Comparison of ENCODE assay signal across 15 cellular contexts in genomic region chr2:2580341-2580740, GRCh38.
DNase-seq lines count a peak whose midpoint lies in the region; ATAC-seq and TF ChIP-seq lines count a peak whose summit lies in the region.
"Had no signal": no experiment of that assay in that cellular context is flagged by ENCODE, and none has a peak within 500 bp of the region (broad histone marks: within the 10 kb centered on the region; RNA-seq: fewer than 3 reads in every experiment).

No MANE protein-coding gene starts in this region.

- no peaks in the 10 kb centered on the region for H3K36me3 ChIP-seq in spleen
- H3K36me3 ChIP-seq: BLaER1 treated with 17β-estradiol and CSF1 and Interleukin-3, amounts not matched to agents 10 nM and 100 nM had no signal

- no peaks in the 10 kb centered on the region for H3K27me3 Mint-ChIP-seq in activated T-cell treated with anti-CD3 and anti-CD28 coated beads, Interleukin-2, amount 50 U/mL, for 24 hours
- peaks cover 2% of the 10 kb centered on the region for H3K27me3 Mint-ChIP-seq in activated T-cell treated with anti-CD3 and anti-CD28 coated beads, Interleukin-2, amount 50 U/mL, for 4 hours (ENCODE audit: low read depth)
- H3K27me3 Mint-ChIP-seq in nephron progenitor cell (ENCODE audit: low read depth, poor library complexity) = peaks cover 32% of the 10 kb centered on the region
- H3K27me3 Mint-ChIP-seq: CD4-positive, CD25-positive, alpha-beta regulatory T cell had no signal

- no peaks in the 10 kb centered on the region for H3K4me1 Mint-ChIP-seq in activated T-cell treated with anti-CD3 and anti-CD28 coated beads, Interleukin-2, amount 50 U/mL, for 24 hours (ENCODE audit: low read depth)
- H3K4me1 Mint-ChIP-seq in activated T-cell treated with anti-CD3 and anti-CD28 coated beads, Interleukin-2, amount 50 U/mL, for 4 hours (ENCODE audit: low read depth) = no peaks in the 10 kb centered on the region
- no peaks in the 10 kb centered on the region for H3K4me1 Mint-ChIP-seq in nephron progenitor cell
- H3K4me1 Mint-ChIP-seq: CD4-positive, CD25-positive, alpha-beta regulatory T cell had no signal

- no peaks in the 10 kb centered on the region for H3K9me3 Mint-ChIP-seq in activated T-cell treated with anti-CD3 and anti-CD28 coated beads, Interleukin-2, amount 50 U/mL, for 24 hours
- H3K9me3 Mint-ChIP-seq in activated T-cell treated with anti-CD3 and anti-CD28 coated beads, Interleukin-2, amount 50 U/mL, for 4 hours = no peaks in the 10 kb centered on the region
- no peaks in the 10 kb centered on the region for H3K9me3 Mint-ChIP-seq in nephron progenitor cell

- H3K9me3 ChIP-seq in spleen = peaks cover 0 to 6% (median 2%) of the 10 kb centered on the region in 8 donors
- H3K9me3 ChIP-seq: BLaER1 treated with 17β-estradiol and CSF1 and Interleukin-3, amounts not matched to agents 10 nM and 100 nM had no signal

- H3K27ac Mint-ChIP-seq in activated T-cell treated with anti-CD3 and anti-CD28 coated beads, Interleukin-2, amount 50 U/mL, for 24 hours = no peak overlapping the region
- no peak overlapping the region for H3K27ac Mint-ChIP-seq in nephron progenitor cell
- H3K27ac Mint-ChIP-seq: CD4-positive, CD25-positive, alpha-beta regulatory T cell; HFFc6 had no signal

- no peaks in the 10 kb centered on the region for H3K4me1 ChIP-seq in spleen
- H3K4me1 ChIP-seq: BLaER1 treated with 17β-estradiol and CSF1 and Interleukin-3, amounts not matched to agents 10 nM and 100 nM had no signal

- H3K27me3 ChIP-seq in spleen (replicated peaks in 1 of 7) = peaks cover 0 to 4% (median 0%) of the 10 kb centered on the region in 7 donors
- H3K27me3 ChIP-seq: BLaER1 treated with 17β-estradiol and CSF1 and Interleukin-3, amounts not matched to agents 10 nM and 100 nM had no signal

- H3K27ac ChIP-seq in spleen = no peak overlapping the region
- H3K27ac ChIP-seq: BLaER1 treated with 17β-estradiol and CSF1 and Interleukin-3, amounts not matched to agents 10 nM and 100 nM had no signal

- intact Hi-C loops in spleen (cut with DNase I; ENCODE audit: low total_unique reads) = no loop called here

- no peak overlapping the region for H3K4me3 ChIP-seq in spleen
- H3K4me3 ChIP-seq: BLaER1 treated with 17β-estradiol and CSF1 and Interleukin-3, amounts not matched to agents 10 nM and 100 nM; GM12878 had no signal

- 84 to 92% (median 90%) methylated on average over 18 to 19 of the region's 19 CpGs for WGBS in spleen, 5 donors

- DNase-seq in activated T-cell treated with anti-CD3 and anti-CD28 coated beads, Interleukin-2, amount 50 U/mL, for 24 hours = peak; percentile 5
- DNase-seq in activated T-cell treated with anti-CD3 and anti-CD28 coated beads, Interleukin-2, amount 50 U/mL, for 4 hours = no peak
- DNase-seq in mesenteric fat pad (ENCODE audit: low spot score) (peak; percentile 75), spleen (peak; percentile 43), nephron progenitor cell (no peak), DMS153 (lab: John Stamatoyannopoulos, UW) (no peak), NCI-H1048 (lab: John Stamatoyannopoulos, UW) (no peak)
- DNase-seq: 8988T; AML-193; CD4-positive, CD25-positive, alpha-beta regulatory T cell; DMS79; HCEC 1CT; HFFc6 had no signal

- no peaks in the 10 kb centered on the region for H3K36me3 Mint-ChIP-seq in activated T-cell treated with anti-CD3 and anti-CD28 coated beads, Interleukin-2, amount 50 U/mL, for 24 hours (ENCODE audit: low read depth)
- no peaks in the 10 kb centered on the region for H3K36me3 Mint-ChIP-seq in activated T-cell treated with anti-CD3 and anti-CD28 coated beads, Interleukin-2, amount 50 U/mL, for 4 hours (ENCODE audit: insufficient read depth)
- no peaks in the 10 kb centered on the region for H3K36me3 Mint-ChIP-seq in nephron progenitor cell (ENCODE audit: low read depth)
- H3K36me3 Mint-ChIP-seq: CD4-positive, CD25-positive, alpha-beta regulatory T cell had no signal

- no peak for ATAC-seq in activated T-cell treated with anti-CD3 and anti-CD28 coated beads, Interleukin-2, amount 50 U/mL, for 4 hours
- ATAC-seq: GM12878 had no signal

- H3K4me3 Mint-ChIP-seq in activated T-cell treated with anti-CD3 and anti-CD28 coated beads, Interleukin-2, amount 50 U/mL, for 24 hours = no peak overlapping the region
- no peak overlapping the region for H3K4me3 Mint-ChIP-seq in activated T-cell treated with anti-CD3 and anti-CD28 coated beads, Interleukin-2, amount 50 U/mL, for 4 hours
- no peak overlapping the region for H3K4me3 Mint-ChIP-seq in nephron progenitor cell
- H3K4me3 Mint-ChIP-seq: CD4-positive, CD25-positive, alpha-beta regulatory T cell; HFFc6 had no signal

- TF ChIP-seq CTCF in spleen (IDR thresholded peaks at IDR 0.05 in 8 of 11, conservative IDR thresholded peaks at IDR 0.05 in 3 of 11) = no peak
- no peak for TF ChIP-seq CTCF in nephron progenitor cell (IDR thresholded peaks at IDR 0.05)

- no peak for TF ChIP-seq POLR2A in spleen (IDR thresholded peaks at IDR 0.05)

Comparison
In these comparisons a context has a peak if more than half of its experiments do, and no peak if none do; other contexts are left out.
1. DNase-seq: peak in activated T-cell treated with anti-CD3 and anti-CD28 coated beads, Interleukin-2, amount 50 U/mL, for 24 hours (single experiment), mesenteric fat pad (single experiment) and spleen (single experiment); none in activated T-cell treated with anti-CD3 and anti-CD28 coated beads, Interleukin-2, amount 50 U/mL, for 4 hours (single experiment), nephron progenitor cell (single experiment), DMS153 (single experiment) and NCI-H1048 (single experiment).